Comparison of ENCODE assay signal across 12 cellular contexts in genomic region chr1:207754942-207755689, GRCh38. TPM values are rescaled to one million over a fixed set of nuclear protein-coding genes. Genes with fewer than 3 reads are reported as not detected.
DNase-seq lines count a peak whose midpoint lies in the region; ATAC-seq and TF ChIP-seq lines count a peak whose summit lies in the region.
"Had no signal": no experiment of that assay in that cellular context is flagged by ENCODE, and none has a peak within 500 bp of the region (broad histone marks: within the 10 kb centered on the region; RNA-seq: fewer than 3 reads in every experiment).

No MANE protein-coding gene starts in this region.

- H3K4ac ChIP-seq in mesenchymal stem cell (ENCODE audit: low read depth in 1 of 2, low read length in 2 of 2): no peak overlapping the region

- H3K4me2 ChIP-seq in mesenchymal stem cell (ENCODE audit: low read length, poor library complexity, severe bottlenecking): no peak overlapping the region

- H3K79me1 ChIP-seq in mesenchymal stem cell (replicated peaks; ENCODE audit: low read length, poor library complexity, severe bottlenecking): peaks cover 17% of the 10 kb centered on the region

- no peak for ATAC-seq in activated T-helper 17 cell treated with anti-CD3 and anti-CD28 coated beads, Interleukin-2, amount 50 U/mL, for 72 hours (replicated peaks)

- no peak overlapping the region for H3K4me3 ChIP-seq in CD4-positive, alpha-beta memory T cell (ENCODE audit: low read length in 2 of 2)
- peak overlapping the region in 1 of 2 experiments; percentile 11 for H3K4me3 ChIP-seq in mesenchymal stem cell (ENCODE audit: insufficient read depth in 1 of 2, low read depth in 1 of 2, low read length in 2 of 2)
- H3K4me3 ChIP-seq: esophagus muscularis mucosa, thoracic aorta had no signal

- over 99% methylated on average over 7 of the region's 7 CpGs for WGBS in mesenchymal stem cell

- CTCF ChIA-PET in CD4-positive, alpha-beta memory T cell (lab: Charles Lee; ENCODE audit: partially characterized antibody): interaction anchor here (0.6 to 1.6 kb wide), 3 partner anchors 17 to 430 kb away, joined by 4 to 9 read pairs (median 5); no protein-coding TSS in a partner anchor

- no peak overlapping the region for H3K14ac ChIP-seq in mesenchymal stem cell (ENCODE audit: low read length in 2 of 2)

- H3K36me3 ChIP-seq in CD4-positive, alpha-beta memory T cell (ENCODE audit: insufficient read depth, low read length): peaks cover 23% of the 10 kb centered on the region
- peaks cover 4 to 35% of the 10 kb centered on the region in 2 experiments for H3K36me3 ChIP-seq in mesenchymal stem cell (ENCODE audit: control insufficient read depth in 1 of 2, insufficient read depth in 2 of 2, low read depth in 1 of 2, low read length in 2 of 2)

- no peak overlapping the region for H4K91ac ChIP-seq in mesenchymal stem cell (ENCODE audit: low read length)

- no peak overlapping the region for H3K27ac ChIP-seq in CD4-positive, alpha-beta memory T cell (ENCODE audit: low read depth, low read length)
- H3K27ac ChIP-seq in mesenchymal stem cell (ENCODE audit: low read length, poor library complexity, severe bottlenecking): no peak overlapping the region
- H3K27ac ChIP-seq: esophagus muscularis mucosa, thoracic aorta had no signal

- peaks cover 49% of the 10 kb centered on the region for H3K4me1 ChIP-seq in CD4-positive, alpha-beta memory T cell (ENCODE audit: insufficient read depth, low read length)
- peaks cover 15% of the 10 kb centered on the region for H3K4me1 ChIP-seq in mesenchymal stem cell (ENCODE audit: control insufficient read depth, insufficient read depth, low read depth, low read length)

- no peak overlapping the region for H2BK15ac ChIP-seq in mesenchymal stem cell (ENCODE audit: low read depth, poor library complexity, severe bottlenecking)

- H3K4me3 Mint-ChIP-seq in CD4-positive, alpha-beta memory T cell: peak overlapping the region in 1 of 8 donors; percentile 51
- H3K4me3 Mint-ChIP-seq in activated T-helper 17 cell treated with anti-CD3 and anti-CD28 coated beads, Interleukin-2, amount 50 U/mL, for 72 hours: peak overlapping the region; percentile 100

- TF ChIP-seq RAD21 in Ishikawa (IDR thresholded peaks at IDR 0.05; ENCODE audit: low read depth): no peak

- DNase-seq in CD4-positive, alpha-beta memory T cell: no peak
- no peak for DNase-seq in mesenchymal stem cell
- no peak for DNase-seq in NCI-H1048 (lab: John Stamatoyannopoulos, UW)
- DNase-seq in ureter (ENCODE audit: low spot score): no peak
- no peak for DNase-seq in NCI-H1092 (lab: John Stamatoyannopoulos, UW)
- no peak for DNase-seq in NCI-H1436 treated with DMSO at 0.1 percent for 48 hours (lab: John Stamatoyannopoulos, UW)
- DNase-seq: posterior cingulate gyrus, SW 1271 had no signal

- no peak for TF ChIP-seq EP300 in Ishikawa (IDR thresholded peaks at IDR 0.05; ENCODE audit: borderline replicate concordance)

- no peak overlapping the region for H2AK5ac ChIP-seq in mesenchymal stem cell (ENCODE audit: low read length, severe bottlenecking)

- H3K9ac ChIP-seq in mesenchymal stem cell (ENCODE audit: low read length): peak overlapping the region; percentile 26

- no peaks in the 10 kb centered on the region for H3K9me3 ChIP-seq in CD4-positive, alpha-beta memory T cell (ENCODE audit: control insufficient read depth in 1 of 2, low read length in 2 of 2)
- no peaks in the 10 kb centered on the region for H3K9me3 ChIP-seq in mesenchymal stem cell (ENCODE audit: control insufficient read depth, low read length)
- H3K9me3 ChIP-seq: esophagus muscularis mucosa, thoracic aorta had no signal

- H3K18ac ChIP-seq in mesenchymal stem cell (ENCODE audit: low read depth in 1 of 2, low read length in 2 of 2): no peak overlapping the region

- H2BK120ac ChIP-seq in mesenchymal stem cell (ENCODE audit: low read depth, low read length): no peak overlapping the region

- H3K27me3 Mint-ChIP-seq in CD4-positive, alpha-beta memory T cell: no peaks in the 10 kb centered on the region
- no peaks in the 10 kb centered on the region for H3K27me3 Mint-ChIP-seq in activated T-helper 17 cell treated with anti-CD3 and anti-CD28 coated beads, Interleukin-2, amount 50 U/mL, for 72 hours

- H3K23ac ChIP-seq in mesenchymal stem cell (ENCODE audit: low read length in 2 of 2): no peak overlapping the region

- H3K36me3 Mint-ChIP-seq in CD4-positive, alpha-beta memory T cell: peaks cover 32 to 51% of the 10 kb centered on the region in 2 donors
- peaks cover 44% of the 10 kb centered on the region for H3K36me3 Mint-ChIP-seq in activated T-helper 17 cell treated with anti-CD3 and anti-CD28 coated beads, Interleukin-2, amount 50 U/mL, for 72 hours (ENCODE audit: low read depth)

- H3K4me1 Mint-ChIP-seq in CD4-positive, alpha-beta memory T cell: peaks cover 43 to 70% (median 55%) of the 10 kb centered on the region in 4 donors
- H3K4me1 Mint-ChIP-seq in activated T-helper 17 cell treated with anti-CD3 and anti-CD28 coated beads, Interleukin-2, amount 50 U/mL, for 72 hours: peaks cover 37% of the 10 kb centered on the region

- no peak overlapping the region for H2AFZ ChIP-seq in mesenchymal stem cell (ENCODE audit: low read depth, low read length)

- peak overlapping the region in 5 of 7 donors; percentile 1 to 39 (median 5) for H3K27ac Mint-ChIP-seq in CD4-positive, alpha-beta memory T cell
- H3K27ac Mint-ChIP-seq in activated T-helper 17 cell treated with anti-CD3 and anti-CD28 coated beads, Interleukin-2, amount 50 U/mL, for 72 hours: peak overlapping the region; percentile 14

- H2BK12ac ChIP-seq in mesenchymal stem cell (ENCODE audit: low read length in 2 of 2): no peak overlapping the region

- H4K8ac ChIP-seq in mesenchymal stem cell (ENCODE audit: low read length): no peak overlapping the region

- POLR2A ChIA-PET in CD4-positive, alpha-beta memory T cell (lab: Charles Lee; ENCODE audit: partially characterized antibody): no interaction called here

- intact Hi-C loops in CD4-positive, alpha-beta memory T cell (cut with micrococcal nuclease): loop anchor here (5.0 kb wide), 2 partner anchors 42 to 112 kb away; no protein-coding TSS in a partner anchor

- H3K27me3 ChIP-seq in CD4-positive, alpha-beta memory T cell (ENCODE audit: insufficient read depth, low read length): no peaks in the 10 kb centered on the region
- H3K27me3 ChIP-seq in mesenchymal stem cell (ENCODE audit: control insufficient read depth in 1 of 2, insufficient read depth in 1 of 2, low read length in 2 of 2): no peaks in the 10 kb centered on the region
- H3K27me3 ChIP-seq: esophagus muscularis mucosa had no signal

- H2BK5ac ChIP-seq in mesenchymal stem cell (ENCODE audit: low read depth, low read length, poor library complexity, severe bottlenecking): no peak overlapping the region

- peaks cover 0 to 3% (median 0%) of the 10 kb centered on the region in 8 donors for H3K9me3 Mint-ChIP-seq in CD4-positive, alpha-beta memory T cell
- no peaks in the 10 kb centered on the region for H3K9me3 Mint-ChIP-seq in activated T-helper 17 cell treated with anti-CD3 and anti-CD28 coated beads, Interleukin-2, amount 50 U/mL, for 72 hours

TF ChIP-seq in Ishikawa, 13 proteins besides CTCF, POLR2A, EP300 and RAD21:
- TF ChIP-seq NFIC (IDR thresholded peaks at IDR 0.05): peak; percentile 29; the same call in 1 of the 2 replicates
- no peak for TF ChIP-seq MAX (IDR thresholded peaks at IDR 0.05)
- peak; percentile 19; the same call in 1 of the 2 replicates for TF ChIP-seq CEBPB (IDR thresholded peaks at IDR 0.05)
TF ChIP-seq in Ishikawa: peak in this region for 2.

RNA-seq across cellular contexts. Expression of gene CD46, which starts 3.3 kb away (rescaled TPM):
- 100 to 1,000 TPM; 217 to 234 TPM for total RNA-seq in CD4-positive, alpha-beta memory T cell
- 100 to 1,000 TPM; 171 to 176 TPM for polyA plus RNA-seq in CD4-positive, alpha-beta memory T cell
- 100 to 1,000 TPM in 1 of 2 donors, 10 to 100 TPM in 1; 94.5 to 111 TPM for total RNA-seq in activated T-helper 17 cell treated with anti-CD3 and anti-CD28 coated beads, Interleukin-2, amount 50 U/mL, for 72 hours
- polyA plus RNA-seq in mesenchymal stem cell (2013, experiment 1 of 2): 185 TPM
- polyA plus RNA-seq in mesenchymal stem cell (2013, experiment 2 of 2): 192 TPM
- 348 TPM for total RNA-seq in ureter
